In genomic region chr17:82978765-82979349, GRCh38 we compare ENCODE assay signal across 11 cellular contexts.
DNase-seq lines count a peak whose midpoint lies in the region; ATAC-seq and TF ChIP-seq lines count a peak whose summit lies in the region.
"Had no signal": no experiment of that assay in that cellular context is flagged by ENCODE, and none has a peak within 500 bp of the region (broad histone marks: within the 10 kb centered on the region; RNA-seq: fewer than 3 reads in every experiment).

No MANE protein-coding gene starts in this region.

- H3K9me3 Mint-ChIP-seq in activated CD8-positive, alpha-beta T cell treated with anti-CD3 and anti-CD28 coated beads, Interleukin-2, amount 10 ng/mL, durations not matched to agents 7 days and 5 days (ENCODE audit: insufficient read depth), result peaks cover 3% of the 10 kb centered on the region
- H3K9me3 Mint-ChIP-seq in natural killer cell, result no peaks in the 10 kb centered on the region
- H3K9me3 Mint-ChIP-seq: nephron had no signal

- intact Hi-C loops in natural killer cell (cut with micrococcal nuclease), result no loop called here

- peak; percentile 77 for ATAC-seq in activated CD8-positive, alpha-beta T cell treated with anti-CD3 and anti-CD28 coated beads, Interleukin-2, amount 10 ng/mL, durations not matched to agents 7 days and 5 days
- ATAC-seq in natural killer cell, result peak in 2 of 3 donors; percentile 38 to 50

- peak overlapping the region; percentile 27 for H3K4me3 Mint-ChIP-seq in activated CD8-positive, alpha-beta T cell treated with anti-CD3 and anti-CD28 coated beads, Interleukin-2, amount 10 ng/mL, durations not matched to agents 7 days and 5 days
- peak overlapping the region; percentile 31 for H3K4me3 Mint-ChIP-seq in natural killer cell
- H3K4me3 Mint-ChIP-seq: nephron had no signal

- H3K4me1 Mint-ChIP-seq in activated CD8-positive, alpha-beta T cell treated with anti-CD3 and anti-CD28 coated beads, Interleukin-2, amount 10 ng/mL, durations not matched to agents 7 days and 5 days (ENCODE audit: low read depth), result peaks cover 33% of the 10 kb centered on the region
- peaks cover 21 to 23% of the 10 kb centered on the region in 2 donors for H3K4me1 Mint-ChIP-seq in natural killer cell
- H3K4me1 Mint-ChIP-seq: nephron had no signal

- H3K27ac Mint-ChIP-seq in activated CD8-positive, alpha-beta T cell treated with anti-CD3 and anti-CD28 coated beads, Interleukin-2, amount 10 ng/mL, durations not matched to agents 7 days and 5 days, result peak overlapping the region; percentile 78
- H3K27ac Mint-ChIP-seq in natural killer cell, result peak overlapping the region; percentile 71 to 74
- H3K27ac Mint-ChIP-seq: nephron had no signal

- no peak for TF ChIP-seq CTCF in GM10266 (IDR thresholded peaks at IDR 0.05; ENCODE audit: control insufficient read depth, insufficient read depth, low read depth, missing control alignments)
- TF ChIP-seq CTCF in natural killer cell (IDR thresholded peaks at IDR 0.05), result no peak

- CTCF ChIA-PET in activated CD8-positive, alpha-beta T cell treated with anti-CD3 and anti-CD28 coated beads, Interleukin-2, amount 10 ng/mL, durations not matched to agents 7 days and 5 days (lab: Charles Lee), result interaction anchor here (0.7 to 1.2 kb wide), 5 partner anchors 15 to 223 kb away, joined by 3 to 5 read pairs (median 3); no protein-coding TSS in a partner anchor

- DNase-seq in GM10266 (ENCODE audit: extremely low spot score) (peak; percentile 71), Kasumi-1 (lab: John Stamatoyannopoulos, UW) (peak; percentile 92 to 93), natural killer cell (no peak), DMS79 (lab: John Stamatoyannopoulos, UW) (no peak), NCI-H2196 (lab: John Stamatoyannopoulos, UW; ENCODE audit: unreplicated experiment) (no peak), NCI-H1436 (lab: John Stamatoyannopoulos, UW) (no peak)
- DNase-seq in activated CD8-positive, alpha-beta T cell treated with anti-CD3 and anti-CD28 coated beads, Interleukin-2, amount 10 ng/mL, durations not matched to agents 7 days and 5 days, result no peak
- DNase-seq: DMS79 treated with DMSO at 0.1 percent for 48 hours, NCI-H1105, PC-9 had no signal

- no peaks in the 10 kb centered on the region for H3K27me3 Mint-ChIP-seq in activated CD8-positive, alpha-beta T cell treated with anti-CD3 and anti-CD28 coated beads, Interleukin-2, amount 10 ng/mL, durations not matched to agents 7 days and 5 days (ENCODE audit: low read depth)
- H3K27me3 Mint-ChIP-seq in natural killer cell (ENCODE audit: low read depth in 2 of 2), result no peaks in the 10 kb centered on the region

- peaks cover 2% of the 10 kb centered on the region for H3K36me3 Mint-ChIP-seq in activated CD8-positive, alpha-beta T cell treated with anti-CD3 and anti-CD28 coated beads, Interleukin-2, amount 10 ng/mL, durations not matched to agents 7 days and 5 days (ENCODE audit: low read depth)
- H3K36me3 Mint-ChIP-seq in natural killer cell, result no peaks in the 10 kb centered on the region

- POLR2A ChIA-PET in activated CD8-positive, alpha-beta T cell treated with anti-CD3 and anti-CD28 coated beads, Interleukin-2, amount 10 ng/mL, durations not matched to agents 7 days and 5 days (lab: Charles Lee), result interaction anchor here (0.7 to 0.8 kb wide), 2 partner anchors 70 to 256 kb away, joined by 3 to 4 read pairs; no protein-coding TSS in a partner anchor

Comparison
In these comparisons a context has a peak if more than half of its experiments do, and no peak if none do; other contexts are left out.
1. DNase-seq: peak in GM10266 (single experiment) and Kasumi-1 (2 of 2); none in activated CD8-positive, alpha-beta T cell treated with anti-CD3 and anti-CD28 coated beads, Interleukin-2, amount 10 ng/mL, durations not matched to agents 7 days and 5 days (single experiment), natural killer cell (single experiment), DMS79 (single experiment), NCI-H2196 (single experiment) and NCI-H1436 (single experiment).